ENCODE assay signal across 20 cellular contexts in genomic region chr1:7719468-7720104, GRCh38.
"Had no signal": no experiment of that assay in that cellular context is flagged by ENCODE, and none has a peak within 500 bp of the region (broad histone marks: within the 10 kb centered on the region; RNA-seq: fewer than 3 reads in every experiment).

No MANE protein-coding gene starts in this region.

- H3K9me3 Mint-ChIP-seq: activated naive CD4-positive, alpha-beta T cell treated with anti-CD3 and anti-CD28 coated beads, Interleukin-2, amount 50 U/mL, for 72 hours; activated T-cell treated with anti-CD3 and anti-CD28 coated beads, Interleukin-2, amount 50 U/mL, for 72 hours; naive thymus-derived CD4-positive, alpha-beta T cell; T-cell; T-helper 2 cell treated with Interferon-gamma antibody and Interleukin-4, amounts not matched to agents 5 μg/mL and 100 μg/mL, for 36 hours had no signal

- H3K27me3 ChIP-seq: colonic mucosa, spleen, testis, transverse colon had no signal

- H3K27ac ChIP-seq: colonic mucosa, testis, transverse colon had no signal

- H3K4me3 ChIP-seq: colonic mucosa, spleen, testis, transverse colon had no signal

- DNase-seq: activated CD4-positive, alpha-beta T cell treated with anti-CD3 and anti-CD28 coated beads for 4 hours; activated CD4-positive, alpha-beta T cell treated with anti-CD3 and anti-CD28 coated beads, Interleukin-2, amount 50 U/mL, for 4 hours; activated naive CD4-positive, alpha-beta T cell; activated T-cell treated with anti-CD3 and anti-CD28 coated beads for 4 hours; activated T-cell treated with anti-CD3 and anti-CD28 coated beads, Interleukin-2, amount 50 U/mL, for 72 hours; anterior cingulate cortex; cerebellar nuclear complex; colonic mucosa; effector memory CD4-positive, alpha-beta T cell; erythroblast; mammary epithelial cell; naive thymus-derived CD4-positive, alpha-beta T cell; spleen; stimulated activated CD4-positive, alpha-beta T cell treated with anti-CD3 and anti-CD28 coated beads, Interleukin-2, amount 100 ng/mL, for 48 hours; stimulated activated naive CD4-positive, alpha-beta T cell treated with Interleukin-2 at 50 U/mL for 16 hours; T-cell; testis; transverse colon had no signal

- H3K9me3 ChIP-seq: colonic mucosa, spleen, testis, transverse colon had no signal

- H3K4me1 ChIP-seq: colonic mucosa, testis, transverse colon had no signal

- H3K4me1 Mint-ChIP-seq: naive thymus-derived CD4-positive, alpha-beta T cell; T-cell had no signal

- H3K36me3 Mint-ChIP-seq: activated naive CD4-positive, alpha-beta T cell treated with anti-CD3 and anti-CD28 coated beads, Interleukin-2, amount 50 U/mL, for 72 hours; naive thymus-derived CD4-positive, alpha-beta T cell; T-cell had no signal

- ATAC-seq: activated naive CD4-positive, alpha-beta T cell treated with anti-CD3 and anti-CD28 coated beads, Interleukin-2, amount 50 U/mL, for 72 hours; activated T-cell treated with anti-CD3 and anti-CD28 coated beads, Interleukin-2, amount 50 U/mL, for 72 hours; naive thymus-derived CD4-positive, alpha-beta T cell; T-cell had no signal

- H3K36me3 ChIP-seq: colonic mucosa, spleen, transverse colon had no signal

- H3K4me3 Mint-ChIP-seq: activated T-cell treated with anti-CD3 and anti-CD28 coated beads, Interleukin-2, amount 50 U/mL, for 72 hours; naive thymus-derived CD4-positive, alpha-beta T cell; T-cell; T-helper 2 cell treated with Interferon-gamma antibody and Interleukin-4, amounts not matched to agents 5 μg/mL and 100 μg/mL, for 36 hours had no signal

- H3K27ac Mint-ChIP-seq: activated naive CD4-positive, alpha-beta T cell treated with anti-CD3 and anti-CD28 coated beads, Interleukin-2, amount 50 U/mL, for 72 hours; activated T-cell treated with anti-CD3 and anti-CD28 coated beads, Interleukin-2, amount 50 U/mL, for 72 hours; naive thymus-derived CD4-positive, alpha-beta T cell; T-cell; T-helper 2 cell treated with Interferon-gamma antibody and Interleukin-4, amounts not matched to agents 5 μg/mL and 100 μg/mL, for 36 hours had no signal
